Comparison of ENCODE assay signal across 16 cellular contexts in genomic region chr4:8271821-8272220, GRCh38. TPM values are rescaled to one million over a fixed set of nuclear protein-coding genes. Genes with fewer than 3 reads are reported as not detected.
DNase-seq lines count a peak whose midpoint lies in the region; ATAC-seq and TF ChIP-seq lines count a peak whose summit lies in the region.
"Had no signal": no experiment of that assay in that cellular context is flagged by ENCODE, and none has a peak within 500 bp of the region (broad histone marks: within the 10 kb centered on the region; RNA-seq: fewer than 3 reads in every experiment).

No MANE protein-coding gene starts in this region.

- H3K27ac Mint-ChIP-seq in nephron: peak overlapping the region in 2 of 3 experiments; percentile 78 to 91
- no peak overlapping the region for H3K27ac Mint-ChIP-seq in CD4-positive, alpha-beta memory T cell

- peaks cover 56% of the 10 kb centered on the region for H3K4me1 Mint-ChIP-seq in nephron
- H3K4me1 Mint-ChIP-seq in CD4-positive, alpha-beta memory T cell: no peaks in the 10 kb centered on the region

- DNase-seq in fibroblast of villous mesenchyme (ENCODE audit: low read depth) (no peak), iPS-NIHi7 (ENCODE audit: extremely low spot score) (no peak)
- no peak for DNase-seq in CD4-positive, alpha-beta memory T cell
- DNase-seq: NCI-H1048; NCI-H345; NCI-H526 treated with DMSO at 0.1 percent for 48 hours; NK-92 treated with Interleukin-12 subunit alpha and Interleukin-12 subunit beta, amount 100 ng/mL, for 24 hours had no signal

- no peaks in the 10 kb centered on the region for H3K36me3 Mint-ChIP-seq in nephron (ENCODE audit: low read depth)
- H3K36me3 Mint-ChIP-seq in CD4-positive, alpha-beta memory T cell: no peaks in the 10 kb centered on the region

- peak overlapping the region; percentile 98 for H3K9ac ChIP-seq in BLaER1
- no peak overlapping the region for H3K9ac ChIP-seq in skeletal muscle tissue (ENCODE audit: low read depth in 1 of 3, low read length in 3 of 3)

- H3K9me3 Mint-ChIP-seq in nephron: no peaks in the 10 kb centered on the region
- no peaks in the 10 kb centered on the region for H3K9me3 Mint-ChIP-seq in CD4-positive, alpha-beta memory T cell

- H3K9me3 ChIP-seq in BLaER1: no peaks in the 10 kb centered on the region
- H3K9me3 ChIP-seq in skeletal muscle tissue (ENCODE audit: control insufficient read depth in 3 of 3, low read length in 3 of 3): no peaks in the 10 kb centered on the region
- no peaks in the 10 kb centered on the region for H3K9me3 ChIP-seq in CD4-positive, alpha-beta memory T cell (ENCODE audit: control insufficient read depth in 1 of 2, low read length in 2 of 2)
- H3K9me3 ChIP-seq: A549 had no signal

- H3K4me1 ChIP-seq in BLaER1: peaks cover 77% of the 10 kb centered on the region
- peaks cover 48 to 54% (median 53%) of the 10 kb centered on the region in 3 donors for H3K4me1 ChIP-seq in skeletal muscle tissue (ENCODE audit: control insufficient read depth in 3 of 3, insufficient read depth in 3 of 3, low read length in 3 of 3)
- H3K4me1 ChIP-seq in CD4-positive, alpha-beta memory T cell (ENCODE audit: insufficient read depth, low read length): no peaks in the 10 kb centered on the region

- peaks cover 69% of the 10 kb centered on the region for H4K20me1 ChIP-seq in BLaER1

- H3K27me3 Mint-ChIP-seq in nephron (ENCODE audit: low read depth): peaks cover 28% of the 10 kb centered on the region
- H3K27me3 Mint-ChIP-seq in CD4-positive, alpha-beta memory T cell: peaks cover 18 to 26% of the 10 kb centered on the region in 2 donors

- intact Hi-C loops in CD4-positive, alpha-beta memory T cell (cut with micrococcal nuclease): no loop called here

- H3K4me3 ChIP-seq in BLaER1 (peak overlapping the region; percentile 97), fibroblast of villous mesenchyme (ENCODE audit: low read depth, low read length) (peak overlapping the region; percentile 63), skeletal muscle tissue (ENCODE audit: low read length in 3 of 3) (peak overlapping the region; percentile 36 to 67 (median 62))
- no peak overlapping the region for H3K4me3 ChIP-seq in CD4-positive, alpha-beta memory T cell (ENCODE audit: low read length in 2 of 2)
- H3K4me3 ChIP-seq: A549, K562 had no signal

- POLR2A ChIA-PET in CD4-positive, alpha-beta memory T cell (lab: Charles Lee; ENCODE audit: partially characterized antibody): no interaction called here

- no peak for ATAC-seq in HG03378 (IDR thresholded peaks at IDR 0.05; ENCODE audit: unreplicated experiment)
- no peak for ATAC-seq in GM18519 (IDR thresholded peaks at IDR 0.05; ENCODE audit: low FRiP score, unreplicated experiment)
- ATAC-seq: HCT116, K562 had no signal

- peak overlapping the region in 2 of 3 experiments; percentile 77 to 84 for H3K4me3 Mint-ChIP-seq in nephron
- no peak overlapping the region for H3K4me3 Mint-ChIP-seq in CD4-positive, alpha-beta memory T cell

- H3K27ac ChIP-seq in BLaER1 (peak overlapping the region; percentile 97), skeletal muscle tissue (ENCODE audit: low read depth, low read length) (no peak overlapping the region)
- no peak overlapping the region for H3K27ac ChIP-seq in CD4-positive, alpha-beta memory T cell (ENCODE audit: low read depth, low read length)
- H3K27ac ChIP-seq: A549, RWPE1 had no signal

- H3K4me2 ChIP-seq in BLaER1: peak overlapping the region; percentile 97
- H3K4me2 ChIP-seq: A549 had no signal

- TF ChIP-seq CTCF in fibroblast of villous mesenchyme (IDR thresholded peaks at IDR 0.05; ENCODE audit: insufficient read depth, low read depth, low read length) (no peak), nephron (IDR thresholded peaks at IDR 0.05; ENCODE audit: unreplicated experiment in 3 of 3) (no peak)

- CTCF ChIA-PET in CD4-positive, alpha-beta memory T cell (lab: Charles Lee; ENCODE audit: partially characterized antibody): no interaction called here

- peaks cover 45% of the 10 kb centered on the region for H3K36me3 ChIP-seq in BLaER1
- H3K36me3 ChIP-seq in skeletal muscle tissue (ENCODE audit: control insufficient read depth in 3 of 3, insufficient read depth in 3 of 3, low read length in 3 of 3): no peaks in the 10 kb centered on the region
- H3K36me3 ChIP-seq in CD4-positive, alpha-beta memory T cell (ENCODE audit: insufficient read depth, low read length): no peaks in the 10 kb centered on the region

- H3K27me3 ChIP-seq in BLaER1: peaks cover 4% of the 10 kb centered on the region; the same call in 1 of the 2 replicates
- H3K27me3 ChIP-seq in skeletal muscle tissue (ENCODE audit: control insufficient read depth in 3 of 3, insufficient read depth in 3 of 3, low read length in 3 of 3): peaks cover 0 to 14% (median 8%) of the 10 kb centered on the region in 3 donors
- peaks cover 3% of the 10 kb centered on the region for H3K27me3 ChIP-seq in CD4-positive, alpha-beta memory T cell (ENCODE audit: insufficient read depth, low read length)

RNA-seq across cellular contexts. Expression of gene HTRA3, which starts 2.3 kb away (rescaled TPM):
- 0.86 and 1.3 TPM in 2 replicates for total RNA-seq in fibroblast of villous mesenchyme
- 20.9 TPM for total RNA-seq in skeletal muscle tissue
- not detected for total RNA-seq in CD4-positive, alpha-beta memory T cell
- not detected for polyA plus RNA-seq in CD4-positive, alpha-beta memory T cell
- total RNA-seq: K562 had no signal

Comparison
In these comparisons a context has a peak if more than half of its experiments do, and no peak if none do; other contexts are left out.
1. H3K4me3 ChIP-seq: peak in BLaER1 (single experiment), fibroblast of villous mesenchyme (single experiment) and skeletal muscle tissue (3 of 3); none in CD4-positive, alpha-beta memory T cell (0 of 2).
2. H3K27ac Mint-ChIP-seq: peak in nephron (2 of 3); none in CD4-positive, alpha-beta memory T cell (0 of 7).
3. H3K4me3 Mint-ChIP-seq: peak in nephron (2 of 3); none in CD4-positive, alpha-beta memory T cell (0 of 8).